In the genomic region with DNA sequence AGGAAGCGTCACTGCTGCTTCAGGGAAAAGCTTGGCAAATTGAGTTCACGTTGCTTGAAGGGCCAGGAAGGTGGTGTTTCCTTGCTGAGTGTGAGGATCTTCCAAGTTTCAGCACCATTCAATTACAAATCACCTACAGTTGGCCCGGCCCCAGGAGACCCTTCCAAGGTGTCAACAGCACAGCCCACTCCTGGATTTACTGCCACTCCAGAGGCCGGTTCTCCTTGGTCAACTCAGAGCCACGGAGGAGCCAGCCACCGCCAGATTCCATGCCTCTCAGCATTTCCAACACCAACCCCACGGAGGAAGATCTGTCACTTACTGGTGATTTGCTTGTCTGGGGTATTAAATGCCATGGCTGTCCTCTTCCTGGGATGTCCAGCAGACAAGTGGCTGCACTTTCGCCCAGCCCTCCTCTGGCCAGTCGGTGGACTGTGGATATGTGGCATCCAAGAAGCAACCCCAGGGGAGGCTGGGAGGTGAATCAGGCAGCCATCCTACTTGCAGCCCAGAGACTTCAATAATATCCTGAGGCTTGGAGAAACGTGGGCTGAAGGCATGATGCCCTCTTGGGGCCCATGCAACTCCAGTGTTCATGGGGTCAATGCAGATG, we compare ENCODE assay signal across 14 cellular contexts.
"Had no signal": no experiment of that assay in that cellular context is flagged by ENCODE, and none has a peak within 500 bp of the region (broad histone marks: within the 10 kb centered on the region; RNA-seq: fewer than 3 reads in every experiment).

No MANE protein-coding gene starts in this region.

- ATAC-seq: foreskin keratinocyte; left lobe of liver; right cardiac atrium; stimulated activated naive B cell treated with anti-CD40 and anti-IgM and Interleukin-4, amounts not matched to agents 10 μg/mL and 1 μg/mL and 100 μg/mL, for 72 hours; stimulated activated naive CD8-positive, alpha-beta T cell treated with anti-CD3 and anti-CD28 coated beads, Interleukin-15, amount 100 ng/mL, for 72 hours had no signal

- DNase-seq: central memory CD4-positive, alpha-beta T cell; effector CD4-positive, alpha-beta T cell; endodermal cell; erythroblast; foreskin keratinocyte; immature natural killer cell; ovary; right cardiac atrium; stimulated activated CD4-positive, alpha-beta T cell treated with anti-CD3 and anti-CD28 coated beads, Interleukin-2, amount 100 ng/mL, for 24 hours; stimulated activated CD4-positive, alpha-beta T cell treated with anti-CD3 and anti-CD28 coated beads, Interleukin-4, amount 100 ng/mL, for 4 hours; stimulated activated naive B cell treated with anti-CD40 and anti-IgM and Interleukin-4, amounts not matched to agents 10 μg/mL and 1 μg/mL and 100 μg/mL, for 72 hours; stimulated activated naive CD8-positive, alpha-beta T cell treated with anti-CD3 and anti-CD28 coated beads, Interleukin-15, amount 100 ng/mL, for 72 hours; testis had no signal
